In genomic region chr14:100386846-100387245, GRCh38 we compare ENCODE assay signal across 24 cellular contexts. TPM values are rescaled to one million over a fixed set of nuclear protein-coding genes. Genes with fewer than 3 reads are reported as not detected.
A peak's percentile ranks its signal among the peaks of the same experiment; 100 is the strongest.
DNase-seq lines count a peak whose midpoint lies in the region; ATAC-seq, FAIRE-seq and TF ChIP-seq lines count a peak whose summit lies in the region.
"Had no signal": no experiment of that assay in that cellular context is flagged by ENCODE, and none has a peak within 500 bp of the region (broad histone marks: within the 10 kb centered on the region; RNA-seq: fewer than 3 reads in every experiment).

No MANE protein-coding gene starts in this region.

- TF ChIP-seq CTCF in HepG2 (CRISPR knock-in tag; IDR thresholded peaks at IDR 0.05) (no peak), right lobe of liver (IDR thresholded peaks at IDR 0.05) (no peak), astrocyte (IDR thresholded peaks at IDR 0.05; ENCODE audit: insufficient read depth, low read depth, low read length) (no peak), mesothelial cell of epicardium (IDR thresholded peaks at IDR 0.05; ENCODE audit: unreplicated experiment) (no peak)

- no peaks in the 10 kb centered on the region for H3K36me3 ChIP-seq in HepG2 (replicated peaks in 1 of 2; ENCODE audit: control insufficient read depth in 1 of 2, insufficient read depth in 2 of 2, low read length in 2 of 2)
- H3K36me3 ChIP-seq in right lobe of liver = no peaks in the 10 kb centered on the region
- H3K36me3 ChIP-seq in astrocyte (ENCODE audit: insufficient read depth, low read length) = no peaks in the 10 kb centered on the region
- H3K36me3 ChIP-seq: Peyer's patch had no signal

- FAIRE-seq in HepG2 (lab: Jason Lieb, UNC) = no peak
- FAIRE-seq in astrocyte (lab: Jason Lieb, UNC) = no peak
- FAIRE-seq: GM12892 had no signal

- H3K4me2 ChIP-seq in HepG2 (ENCODE audit: low read depth, low read length) (no peak overlapping the region), astrocyte (ENCODE audit: low read length) (peak overlapping the region; percentile 68)

- H3K27me3 ChIP-seq in HepG2 (ENCODE audit: control insufficient read depth in 1 of 2, insufficient read depth in 2 of 2, low read length in 2 of 2) (no peaks in the 10 kb centered on the region), right lobe of liver (no peaks in the 10 kb centered on the region), astrocyte (ENCODE audit: insufficient read depth, low read length) (no peaks in the 10 kb centered on the region)
- H3K27me3 ChIP-seq: Peyer's patch, SJSA1 had no signal

- H2AFZ ChIP-seq in HepG2 (ENCODE audit: low read length) (no peak overlapping the region), astrocyte (ENCODE audit: low read depth, low read length) (no peak overlapping the region)

- POLR2A ChIA-PET in HepG2 (lab: Yijun Ruan, JAX) = no interaction called here

- no peak for TF ChIP-seq POLR2A in HepG2 (IDR thresholded peaks at IDR 0.05; ENCODE audit: insufficient read depth in 1 of 2, low read depth in 2 of 2, low read length in 2 of 2)
- no peak for TF ChIP-seq POLR2A in right lobe of liver (IDR thresholded peaks at IDR 0.05)

- no peak for TF ChIP-seq RAD21 in HepG2 (CRISPR knock-in tag; IDR thresholded peaks at IDR 0.05)

- peaks cover 43% of the 10 kb centered on the region for H3K4me1 Mint-ChIP-seq in astrocyte (ENCODE audit: low read depth, unreplicated experiment)
- peaks cover 68% of the 10 kb centered on the region for H3K4me1 Mint-ChIP-seq in mesothelial cell of epicardium
- peaks cover 10% of the 10 kb centered on the region for H3K4me1 Mint-ChIP-seq in activated T-cell treated with anti-CD3 and anti-CD28 coated beads, Interleukin-2, amount 50 U/mL, for 72 hours (ENCODE audit: low read depth)

- peaks cover 11% of the 10 kb centered on the region for H3K36me3 Mint-ChIP-seq in astrocyte (ENCODE audit: low read depth, unreplicated experiment)
- no peaks in the 10 kb centered on the region for H3K36me3 Mint-ChIP-seq in mesothelial cell of epicardium
- H3K36me3 Mint-ChIP-seq in activated T-cell treated with anti-CD3 and anti-CD28 coated beads, Interleukin-2, amount 50 U/mL, for 72 hours (ENCODE audit: insufficient read depth in 2 of 2) = peaks cover 0 to 2% of the 10 kb centered on the region in 2 donors

- H3K27ac ChIP-seq in HepG2 (ENCODE audit: extremely low read length, insufficient read depth, low read length) = no peak overlapping the region
- H3K27ac ChIP-seq in right lobe of liver = no peak overlapping the region
- no peak overlapping the region for H3K27ac ChIP-seq in astrocyte (ENCODE audit: low read depth, low read length)
- H3K27ac ChIP-seq: C4-2B, HL-60, Peyer's patch, SJSA1 had no signal

- H3K27ac Mint-ChIP-seq in astrocyte (ENCODE audit: unreplicated experiment) (peak overlapping the region; percentile 93), mesothelial cell of epicardium (peak overlapping the region; percentile 93)
- H3K27ac Mint-ChIP-seq in activated T-cell treated with anti-CD3 and anti-CD28 coated beads, Interleukin-2, amount 50 U/mL, for 72 hours = no peak overlapping the region
- H3K27ac Mint-ChIP-seq: CD8-positive, alpha-beta memory T cell had no signal

- H3K4me3 Mint-ChIP-seq in astrocyte (ENCODE audit: unreplicated experiment) = no peak overlapping the region
- H3K4me3 Mint-ChIP-seq in mesothelial cell of epicardium = no peak overlapping the region
- H3K4me3 Mint-ChIP-seq in activated T-cell treated with anti-CD3 and anti-CD28 coated beads, Interleukin-2, amount 50 U/mL, for 72 hours = no peak overlapping the region
- H3K4me3 Mint-ChIP-seq: CD8-positive, alpha-beta memory T cell had no signal

- H3K79me2 ChIP-seq in HepG2 (ENCODE audit: insufficient read depth, low read length) (no peaks in the 10 kb centered on the region), astrocyte (ENCODE audit: insufficient read depth, low read length) (peaks cover 24% of the 10 kb centered on the region)

- H3K9me3 Mint-ChIP-seq in astrocyte (ENCODE audit: unreplicated experiment) = no peaks in the 10 kb centered on the region
- no peaks in the 10 kb centered on the region for H3K9me3 Mint-ChIP-seq in mesothelial cell of epicardium
- H3K9me3 Mint-ChIP-seq in activated T-cell treated with anti-CD3 and anti-CD28 coated beads, Interleukin-2, amount 50 U/mL, for 72 hours = no peaks in the 10 kb centered on the region
- H3K9me3 Mint-ChIP-seq: CD8-positive, alpha-beta memory T cell had no signal

- intact Hi-C loops in HepG2 (cut with micrococcal nuclease; ENCODE audit: unreplicated experiment) = no loop called here
- intact Hi-C loops in right lobe of liver (cut with DNase I) = no loop called here

- H3K27me3 Mint-ChIP-seq in astrocyte (ENCODE audit: low read depth, unreplicated experiment) = no peaks in the 10 kb centered on the region
- no peaks in the 10 kb centered on the region for H3K27me3 Mint-ChIP-seq in mesothelial cell of epicardium (ENCODE audit: low read depth)
- H3K27me3 Mint-ChIP-seq in activated T-cell treated with anti-CD3 and anti-CD28 coated beads, Interleukin-2, amount 50 U/mL, for 72 hours (ENCODE audit: low read depth) = no peaks in the 10 kb centered on the region
- H3K27me3 Mint-ChIP-seq: CD8-positive, alpha-beta memory T cell had no signal

- CTCF ChIA-PET in HepG2 (lab: Yijun Ruan, JAX; ENCODE audit: low intra/inter-chr PET ratio, low total read pairs) = no interaction called here

- no peaks in the 10 kb centered on the region for H4K20me1 ChIP-seq in HepG2 (ENCODE audit: insufficient read depth, low read length)
- H4K20me1 ChIP-seq in astrocyte (ENCODE audit: insufficient read depth, low read length) = peaks cover 13% of the 10 kb centered on the region

- no peak overlapping the region for H3K9ac ChIP-seq in HepG2 (ENCODE audit: insufficient read depth, low read depth, low read length)
- no peak overlapping the region for H3K9ac ChIP-seq in astrocyte (ENCODE audit: low read length)

- DNase-seq in HepG2 (ENCODE audit: low spot score) = no peak
- DNase-seq in right lobe of liver = no peak
- no peak for DNase-seq in astrocyte (ENCODE audit: low read depth)
- no peak for DNase-seq in mesothelial cell of epicardium (ENCODE audit: low spot score in 2 of 2, unreplicated experiment in 2 of 2)
- DNase-seq in activated T-cell treated with anti-CD3 and anti-CD28 coated beads, Interleukin-2, amount 50 U/mL, for 72 hours = no peak
- DNase-seq in stimulated activated CD4-positive, alpha-beta T cell treated with anti-CD3 and anti-CD28 coated beads, Interleukin-12 subunit alpha, Interleukin-12 subunit beta, amount 100 ng/mL, for 4 hours = no peak
- no peak for DNase-seq in NOMO-1 treated with dmso at 0.1 percent for 144 hours (lab: John Stamatoyannopoulos, UW; ENCODE audit: unreplicated experiment)
- DNase-seq: 8988T; Calu3; CD8-positive, alpha-beta memory T cell; DMS153; NCI-H1105; NCI-H146; NCI-H2029 treated with DMSO at 0.1 percent for 48 hours; NCI-H345; NCI-H524; NCI-H774; NK-92 treated with Interleukin-12 subunit alpha and Interleukin-12 subunit beta, amount 100 ng/mL, for 24 hours; Peyer's patch had no signal

- no peak for TF ChIP-seq EP300 in HepG2 (IDR thresholded peaks at IDR 0.05; ENCODE audit: low read depth in 2 of 2, low read length in 2 of 2)
- no peak for TF ChIP-seq EP300 in HepG2 (CRISPR knock-in tag; IDR thresholded peaks at IDR 0.05; ENCODE audit: borderline replicate concordance)

- H3K9me3 ChIP-seq in HepG2 (ENCODE audit: low read length) = no peaks in the 10 kb centered on the region
- no peaks in the 10 kb centered on the region for H3K9me3 ChIP-seq in right lobe of liver
- no peaks in the 10 kb centered on the region for H3K9me3 ChIP-seq in astrocyte (ENCODE audit: insufficient read depth, low read depth, low read length)
- H3K9me3 ChIP-seq: Peyer's patch, SJSA1 had no signal

- in situ Hi-C loops in HepG2 (cut with HindIII; ENCODE audit: extremely low pct_ligation_motif_present, low pct_unique_long_range_greater_than_20kb) = loop anchor here (5.0 kb wide), 2 partner anchors 35 to 265 kb away; no protein-coding TSS in a partner anchor

- ATAC-seq in HepG2 (no peak), right lobe of liver (no peak), HG02642 (IDR thresholded peaks at IDR 0.05; ENCODE audit: poor library complexity, unreplicated experiment) (no peak)
- ATAC-seq in activated T-cell treated with anti-CD3 and anti-CD28 coated beads, Interleukin-2, amount 50 U/mL, for 72 hours (replicated peaks in 1 of 2) = no peak

- 93% methylated on average over 2 of the region's 2 CpGs for WGBS in HepG2 (ENCODE audit: low lambda C conversion rate)
- WGBS in right lobe of liver (ENCODE audit: insufficient coverage, low coverage, low lambda C conversion rate, missing lambda C conversion rate) = 89% methylated on average over 2 of the region's 2 CpGs

- BruUV-seq in HepG2 (replicated peaks; lab: Mats Ljungman, UMichigan) = no TSS peak

- H3K4me1 ChIP-seq in HepG2 (ENCODE audit: insufficient read depth, low read length) (peaks cover 29% of the 10 kb centered on the region), right lobe of liver (peaks cover 0 to 14% (median 4%) of the 10 kb centered on the region in 4 donors), astrocyte (ENCODE audit: insufficient read depth, low read length) (peaks cover 14% of the 10 kb centered on the region)
- H3K4me1 ChIP-seq: SJSA1 had no signal

- H3K4me3 ChIP-seq in HepG2 (replicated peaks in 1 of 3; ENCODE audit: insufficient read depth in 1 of 3, low read depth in 2 of 3, low read length in 3 of 3) (no peak overlapping the region), right lobe of liver (no peak overlapping the region), astrocyte (ENCODE audit: insufficient read depth, low read depth, low read length) (no peak overlapping the region)
- H3K4me3 ChIP-seq: Peyer's patch, SJSA1 had no signal

RNA-seq across cellular contexts. Expression of gene WDR25, which starts 10.6 kb away (rescaled TPM):
- 4.2 and 4.6 TPM in 2 replicates for total RNA-seq in HepG2 (2016; rRNA removed; fragmentation: Illumina TruSeq; extraction: Trizol)
- total RNA-seq in HepG2 (2016; cell fraction: cytosol; rRNA removed; fragmentation: Illumina TruSeq; extraction: Trizol; ENCODE audit: low read depth) = 4.4 and 4.8 TPM in 2 replicates
- 3.9 and 4.2 TPM in 2 replicates for total RNA-seq in HepG2 (2016; cell fraction: insoluble cytoplasmic fraction; rRNA removed; fragmentation: Illumina TruSeq; extraction: Trizol)
- 3.5 and 3.9 TPM in 2 replicates for total RNA-seq in HepG2 (2016; cell fraction: membrane; rRNA removed; fragmentation: Illumina TruSeq; extraction: Trizol)
- 2.5 and 2.6 TPM in 2 replicates for total RNA-seq in HepG2 (2016; cell fraction: nucleus; rRNA removed; fragmentation: Illumina TruSeq; extraction: Trizol)
- polyA plus RNA-seq in HepG2 (2011; rRNA removed) = 2.4 and 2.7 TPM in 2 replicates
- 1.7 and 2.6 TPM in 2 replicates for polyA plus RNA-seq in HepG2 (2011; cell fraction: cytosol; rRNA removed)
- polyA plus RNA-seq in HepG2 (2011; cell fraction: nucleus; rRNA removed) = 2.3 and 2.6 TPM in 2 replicates
- 1.7 TPM in 2 replicates for polyA plus RNA-seq in HepG2 (2012)
- polyA plus RNA-seq in HepG2 (2016; cell fraction: cytosol; fragmentation: Illumina TruSeq; extraction: Trizol; ENCODE audit: low read depth) = 1.4 and 2.7 TPM in 2 replicates
- 4.5 and 5.6 TPM in 2 replicates for polyA plus RNA-seq in HepG2 (2016; cell fraction: insoluble cytoplasmic fraction; fragmentation: Illumina TruSeq; extraction: Trizol; ENCODE audit: low read depth)
- polyA plus RNA-seq in HepG2 (2016; cell fraction: membrane; fragmentation: Illumina TruSeq; extraction: Trizol; ENCODE audit: low read depth) = 1.9 and 2.2 TPM in 2 replicates
- polyA plus RNA-seq in HepG2 (2016; cell fraction: nucleus; fragmentation: Illumina TruSeq; extraction: Trizol; ENCODE audit: insufficient read depth, low read depth) = 3.1 and 4.3 TPM in 2 replicates
- 6.6 and 21.3 TPM in 2 replicates for polyA minus RNA-seq in HepG2 (2011; rRNA and poly(A)+ RNA removed; ENCODE audit: low replicate concordance)
- 2.1 and 2.2 TPM in 2 replicates for polyA minus RNA-seq in HepG2 (2011; cell fraction: cytosol; rRNA and poly(A)+ RNA removed)
- 3.7 and 5.2 TPM in 2 replicates for polyA minus RNA-seq in HepG2 (2011; cell fraction: nucleus; rRNA and poly(A)+ RNA removed)
- total RNA-seq in right lobe of liver = 1 to 10 TPM; 3.5 to 8.2 (median 4.5) TPM
- total RNA-seq in astrocyte = 12.3 and 13.1 TPM in 2 replicates
- 12.7 to 13.8 TPM (median 12.9 TPM) in 3 replicates for total RNA-seq in mesothelial cell of epicardium
- total RNA-seq in activated T-cell treated with anti-CD3 and anti-CD28 coated beads, Interleukin-2, amount 50 U/mL, for 72 hours = 10 to 100 TPM; 12.5 to 13.6 TPM
